1 cellular context compared by ENCODE assay signal in genomic region chr1:222641269-222641948, GRCh38.
TF ChIP-seq lines count a peak whose summit lies in the region.

No MANE protein-coding gene starts in this region.

TF ChIP-seq in GM23338, 12 proteins besides CTCF, POLR2A, EP300 and RAD21 (continued from another document):
- TF ChIP-seq REST (IDR thresholded peaks at IDR 0.05; ENCODE audit: unreplicated experiment) = no peak
- no peak for TF ChIP-seq STAT1 (IDR thresholded peaks at IDR 0.05; ENCODE audit: unreplicated experiment)
- no peak for TF ChIP-seq POLR2AphosphoS5 (IDR thresholded peaks at IDR 0.05; ENCODE audit: low read depth)
- no peak for TF ChIP-seq CREB1 (CRISPR knock-in tag; IDR thresholded peaks at IDR 0.05; ENCODE audit: low read depth)
- TF ChIP-seq EZH2 (IDR thresholded peaks at IDR 0.05; ENCODE audit: low read depth, unreplicated experiment) = no peak
- no peak for TF ChIP-seq ETS1 (IDR thresholded peaks at IDR 0.05)
- TF ChIP-seq NANOG (IDR thresholded peaks at IDR 0.05; ENCODE audit: borderline replicate concordance) = no peak
- TF ChIP-seq ZNF462 (CRISPR knock-in tag; IDR thresholded peaks at IDR 0.05) = no peak
- TF ChIP-seq JUNB (IDR thresholded peaks at IDR 0.05; ENCODE audit: unreplicated experiment) = no peak
- no peak for TF ChIP-seq ZNF331 (CRISPR knock-in tag; IDR thresholded peaks at IDR 0.05; ENCODE audit: low read depth)
